9 cellular contexts compared by ENCODE assay signal in genomic region chr18:47997338-47997780, GRCh38.
DNase-seq lines count a peak whose midpoint lies in the region; ATAC-seq, FAIRE-seq and TF ChIP-seq lines count a peak whose summit lies in the region.
"Had no signal": no experiment of that assay in that cellular context is flagged by ENCODE, and none has a peak within 500 bp of the region (broad histone marks: within the 10 kb centered on the region; RNA-seq: fewer than 3 reads in every experiment).

No MANE protein-coding gene starts in this region.

- H3K27ac Mint-ChIP-seq in activated T-helper 2 cell treated with anti-CD3 and anti-CD28 coated beads, Interferon-gamma antibody, Interleukin-2, Interleukin-4, amounts not matched to agents 10 μg/mL and 5 μg/mL and 100 μg/mL, durations not matched to agents 14 hours and 24 hours and 36 hours = no peak overlapping the region

- peak; percentile 32 for DNase-seq in NCI-H748 (lab: John Stamatoyannopoulos, UW; ENCODE audit: unreplicated experiment)
- no peak for DNase-seq in NCI-H748 treated with DMSO at 0.1 percent for 48 hours (lab: John Stamatoyannopoulos, UW)
- no peak for DNase-seq in RWPE1 (ENCODE audit: low spot score)
- DNase-seq in H1 (ENCODE audit: low read depth in 1 of 2, low spot score in 2 of 2) = peak; percentile 70 to 96
- DNase-seq in stimulated activated CD4-positive, alpha-beta T cell treated with anti-CD3 and anti-CD28 coated beads, Interleukin-2, amount 100 ng/mL, for 48 hours = peak; percentile 44 to 49
- no peak for DNase-seq in activated T-helper 2 cell treated with anti-CD3 and anti-CD28 coated beads, Interferon-gamma antibody, Interleukin-2, Interleukin-4, amounts not matched to agents 10 μg/mL and 5 μg/mL and 100 μg/mL, durations not matched to agents 14 hours and 24 hours and 36 hours (ENCODE audit: low spot score)
- DNase-seq in globus pallidus (ENCODE audit: low spot score) = no peak
- DNase-seq: Right ventricle myocardium superior had no signal

- H3K9ac ChIP-seq in H1 (replicated peaks in 1 of 4; ENCODE audit: extremely low read depth in 1 of 4, low read depth in 3 of 4, low read length in 3 of 4) = no peak overlapping the region

- H3K79me1 ChIP-seq in H1 (ENCODE audit: low read depth, low read length) = no peaks in the 10 kb centered on the region

- H2BK5ac ChIP-seq in H1 (ENCODE audit: low read depth, low read length) = no peak overlapping the region

- no peak overlapping the region for H3K4me2 ChIP-seq in H1 (ENCODE audit: insufficient read depth in 1 of 2, low read depth in 2 of 2, low read length in 2 of 2)

- H3K9me3 ChIP-seq in H1 (ENCODE audit: insufficient read depth in 2 of 2, low read depth in 1 of 2, low read length in 1 of 2) = peaks cover 4 to 5% of the 10 kb centered on the region in 2 experiments; a peak in 2 of 4 replicates

- no peak overlapping the region for H3K18ac ChIP-seq in H1 (ENCODE audit: extremely low read depth, low read length)

- no peaks in the 10 kb centered on the region for H3K27me3 Mint-ChIP-seq in activated T-helper 2 cell treated with anti-CD3 and anti-CD28 coated beads, Interferon-gamma antibody, Interleukin-2, Interleukin-4, amounts not matched to agents 10 μg/mL and 5 μg/mL and 100 μg/mL, durations not matched to agents 14 hours and 24 hours and 36 hours (ENCODE audit: low read depth)

- TF ChIP-seq CTCF in RWPE1 (conservative IDR thresholded peaks at IDR 0.05; ENCODE audit: low read depth) (peak; percentile 48), H1 (IDR thresholded peaks at IDR 0.05; ENCODE audit: control extremely low read depth in 1 of 3, insufficient read depth in 1 of 3, low read depth in 1 of 3, low read length in 3 of 3) (peak; percentile 84 to 96 (median 95))

- peaks cover 12% of the 10 kb centered on the region for H3K9me3 Mint-ChIP-seq in activated T-helper 2 cell treated with anti-CD3 and anti-CD28 coated beads, Interferon-gamma antibody, Interleukin-2, Interleukin-4, amounts not matched to agents 10 μg/mL and 5 μg/mL and 100 μg/mL, durations not matched to agents 14 hours and 24 hours and 36 hours

- no peak overlapping the region for H2BK120ac ChIP-seq in H1 (replicated peaks; ENCODE audit: low read depth, low read length)

- WGBS in H1 (ENCODE audit: extremely low coverage in 1 of 2, insufficient coverage in 1 of 2, insufficient read length in 1 of 2, insufficient replicate concordance in 2 of 2, low coverage in 1 of 2, low lambda C conversion rate in 2 of 2, missing lambda C conversion rate in 1 of 2), 2 experiments = 43% methylated on average over 5 of the region's 5 CpGs; no CpG with 5 or more reads in 1 of the 2 experiments

- no peak for TF ChIP-seq POLR2A in H1 (IDR thresholded peaks at IDR 0.05; ENCODE audit: control extremely low read depth in 1 of 2, low read depth in 2 of 2, low read length in 2 of 2)

- ATAC-seq in GM19023 (IDR thresholded peaks at IDR 0.05; ENCODE audit: unreplicated experiment) = no peak

- H4K5ac ChIP-seq in H1 (ENCODE audit: insufficient read length, low read depth, low read length) = no peak overlapping the region

- H2BK12ac ChIP-seq in H1 (ENCODE audit: low read depth, low read length) = no peak overlapping the region

- no peak overlapping the region for H2BK20ac ChIP-seq in H1 (ENCODE audit: low read length)

- H4K20me1 ChIP-seq in H1 (replicated peaks in 1 of 2; ENCODE audit: control insufficient read depth in 1 of 2, insufficient read depth in 2 of 2, low read length in 2 of 2) = no peaks in the 10 kb centered on the region

- H3K23me2 ChIP-seq in H1 (ENCODE audit: low read depth, low read length) = no peaks in the 10 kb centered on the region

- no peaks in the 10 kb centered on the region; a peak in 1 of 7 replicates for H3K4me1 ChIP-seq in H1 (replicated peaks in 1 of 4; ENCODE audit: control insufficient read depth in 3 of 4, insufficient read depth in 4 of 4, low read length in 3 of 4)

- no peak overlapping the region for H2BK15ac ChIP-seq in H1 (ENCODE audit: low read length)

- no peaks in the 10 kb centered on the region for H3K36me3 ChIP-seq in H1 (ENCODE audit: control insufficient read depth in 2 of 4, insufficient read depth in 4 of 4, low read length in 3 of 4)

- intact Hi-C loops in activated T-helper 2 cell treated with anti-CD3 and anti-CD28 coated beads, Interferon-gamma antibody, Interleukin-2, Interleukin-4, amounts not matched to agents 10 μg/mL and 5 μg/mL and 100 μg/mL, durations not matched to agents 14 hours and 24 hours and 36 hours (cut with micrococcal nuclease) = loop anchor here (1.0 kb wide), 1 partner anchor 225 kb away; no protein-coding TSS in a partner anchor

- POLR2A ChIA-PET in RWPE1 (lab: Yijun Ruan, JAX; ENCODE audit: low non-redundant PET) (no interaction called here), H1 (lab: Charles Lee; ENCODE audit: partially characterized antibody) (interaction anchor here (0.8 to 2.4 kb wide), 5 partner anchors 10 to 70 kb away, joined by 3 to 9 read pairs (median 3); partner anchors contain the start of gene SMAD2)

- no peak overlapping the region for H3K23ac ChIP-seq in H1 (ENCODE audit: insufficient read length)

- H3K4ac ChIP-seq in H1 (replicated peaks; ENCODE audit: insufficient read length, low read depth, low read length) = no peak overlapping the region

- no peak overlapping the region for H3K56ac ChIP-seq in H1 (replicated peaks; ENCODE audit: insufficient read length, low read depth, low read length)

- TF ChIP-seq EP300 in H1 (IDR thresholded peaks at IDR 0.05; ENCODE audit: borderline replicate concordance in 1 of 2, low read depth in 2 of 2, low read length in 2 of 2) = no peak

- no peak overlapping the region for H3K4me3 ChIP-seq in H1 (ENCODE audit: extremely low read depth in 1 of 4, insufficient read depth in 2 of 4, low read depth in 3 of 4, low read length in 4 of 4)

- no peak overlapping the region for H2AFZ ChIP-seq in H1 (ENCODE audit: low read length)

- no peak overlapping the region for H4K91ac ChIP-seq in H1 (replicated peaks; ENCODE audit: insufficient read length, low read length)

- CTCF ChIA-PET in RWPE1 (lab: Yijun Ruan, JAX) (interaction anchor here (0.5 to 1.5 kb wide), 2 partner anchors 17 to 26 kb away, joined by 3 to 5 read pairs; no protein-coding TSS in a partner anchor), H1 (lab: Charles Lee; ENCODE audit: partially characterized antibody) (interaction anchor here (0.6 to 6.6 kb wide), 56 partner anchors 10 to 1516 kb away, joined by 3 to 117 read pairs (median 5); partner anchors contain the start of gene SMAD2)

- H3K14ac ChIP-seq in H1 (ENCODE audit: insufficient read length) = no peak overlapping the region

- peaks cover 4% of the 10 kb centered on the region for H3K4me1 Mint-ChIP-seq in activated T-helper 2 cell treated with anti-CD3 and anti-CD28 coated beads, Interferon-gamma antibody, Interleukin-2, Interleukin-4, amounts not matched to agents 10 μg/mL and 5 μg/mL and 100 μg/mL, durations not matched to agents 14 hours and 24 hours and 36 hours (ENCODE audit: low read depth)

- H3K4me3 Mint-ChIP-seq in activated T-helper 2 cell treated with anti-CD3 and anti-CD28 coated beads, Interferon-gamma antibody, Interleukin-2, Interleukin-4, amounts not matched to agents 10 μg/mL and 5 μg/mL and 100 μg/mL, durations not matched to agents 14 hours and 24 hours and 36 hours (ENCODE audit: low read depth) = no peak overlapping the region

- no peak overlapping the region for H4K8ac ChIP-seq in H1 (ENCODE audit: extremely low read depth, insufficient read depth, low read length)

- no peaks in the 10 kb centered on the region for H3K27me3 ChIP-seq in H1 (replicated peaks in 1 of 4; ENCODE audit: control insufficient read depth in 3 of 4, extremely low read depth in 1 of 4, insufficient read depth in 3 of 4, low read length in 3 of 4)

- H3K36me3 Mint-ChIP-seq in activated T-helper 2 cell treated with anti-CD3 and anti-CD28 coated beads, Interferon-gamma antibody, Interleukin-2, Interleukin-4, amounts not matched to agents 10 μg/mL and 5 μg/mL and 100 μg/mL, durations not matched to agents 14 hours and 24 hours and 36 hours (ENCODE audit: low read depth) = no peaks in the 10 kb centered on the region

- no peak overlapping the region for H2AK5ac ChIP-seq in H1 (ENCODE audit: low read depth, low read length)

- TF ChIP-seq RAD21 in H1 (IDR thresholded peaks at IDR 0.05 in 1 of 2, conservative IDR thresholded peaks at IDR 0.05 in 1 of 2; ENCODE audit: low read depth in 2 of 2, low read length in 2 of 2) = peak; percentile 91 to 97

- no peaks in the 10 kb centered on the region for H3K79me2 ChIP-seq in H1 (ENCODE audit: control insufficient read depth in 1 of 2, insufficient read depth in 2 of 2, low read length in 2 of 2)

- no peak overlapping the region for H3K27ac ChIP-seq in RWPE1
- H3K27ac ChIP-seq in H1 (ENCODE audit: low read depth, low read length) = no peak overlapping the region

- peak; percentile 96 for FAIRE-seq in H1 (lab: Jason Lieb, UNC)

TF ChIP-seq in H1, 55 proteins besides CTCF, POLR2A, EP300 and RAD21:
- no peak for TF ChIP-seq RXRA (IDR thresholded peaks at IDR 0.05; ENCODE audit: insufficient read depth, low read depth, low read length)
- TF ChIP-seq, protein P1, sequence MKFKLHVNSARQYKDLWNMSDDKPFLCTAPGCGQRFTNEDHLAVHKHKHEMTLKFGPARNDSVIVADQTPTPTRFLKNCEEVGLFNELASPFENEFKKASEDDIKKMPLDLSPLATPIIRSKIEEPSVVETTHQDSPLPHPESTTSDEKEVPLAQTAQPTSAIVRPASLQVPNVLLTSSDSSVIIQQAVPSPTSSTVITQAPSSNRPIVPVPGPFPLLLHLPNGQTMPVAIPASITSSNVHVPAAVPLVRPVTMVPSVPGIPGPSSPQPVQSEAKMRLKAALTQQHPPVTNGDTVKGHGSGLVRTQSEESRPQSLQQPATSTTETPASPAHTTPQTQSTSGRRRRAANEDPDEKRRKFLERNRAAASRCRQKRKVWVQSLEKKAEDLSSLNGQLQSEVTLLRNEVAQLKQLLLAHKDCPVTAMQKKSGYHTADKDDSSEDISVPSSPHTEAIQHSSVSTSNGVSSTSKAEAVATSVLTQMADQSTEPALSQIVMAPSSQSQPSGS (IDR thresholded peaks at IDR 0.05; ENCODE audit: low read length) = 0 out of 2 replicates have a peak, but pooled peaks have one; percentile 44
- peak; percentile 74 for TF ChIP-seq TEAD4 (IDR thresholded peaks at IDR 0.05; ENCODE audit: low read depth, low read length)
- no peak for TF ChIP-seq JUN (IDR thresholded peaks at IDR 0.05; ENCODE audit: low read depth, low read length)
- TF ChIP-seq YY1 (IDR thresholded peaks at IDR 0.05; ENCODE audit: low read depth, low read length) = peak; percentile 72; the same call in 1 of the 2 replicates

Comparison
In these comparisons a context has a peak if more than half of its experiments do, and no peak if none do; other contexts are left out.
1. DNase-seq: peak in NCI-H748 (single experiment), H1 (2 of 2) and stimulated activated CD4-positive, alpha-beta T cell treated with anti-CD3 and anti-CD28 coated beads, Interleukin-2, amount 100 ng/mL, for 48 hours (2 of 2); none in NCI-H748 treated with DMSO at 0.1 percent for 48 hours (single experiment), RWPE1 (single experiment), activated T-helper 2 cell treated with anti-CD3 and anti-CD28 coated beads, Interferon-gamma antibody, Interleukin-2, Interleukin-4, amounts not matched to agents 10 μg/mL and 5 μg/mL and 100 μg/mL, durations not matched to agents 14 hours and 24 hours and 36 hours (single experiment) and globus pallidus (single experiment).